In genomic region chr11:28964811-28965210, GRCh38 we compare ENCODE assay signal across 18 cellular contexts.
"Had no signal": no experiment of that assay in that cellular context is flagged by ENCODE, and none has a peak within 500 bp of the region (broad histone marks: within the 10 kb centered on the region; RNA-seq: fewer than 3 reads in every experiment).

No MANE protein-coding gene starts in this region.

- H3K4me1 Mint-ChIP-seq: activated CD4-positive, alpha-beta T cell treated with anti-CD3 and anti-CD28 coated beads for 36 hours; activated naive CD4-positive, alpha-beta T cell treated with anti-CD3 and anti-CD28 coated beads, Interleukin-2, amount 10 ng/mL, durations not matched to agents 7 days and 5 days; neural crest cell; stimulated activated effector memory CD8-positive, alpha-beta T cell treated with anti-CD3 and anti-CD28 coated beads, Interleukin-12 subunit alpha, Interleukin-12 subunit beta, amount 100 ng/mL, for 72 hours had no signal

- H3K9me3 ChIP-seq: adrenal gland, body of pancreas, gastrocnemius medialis, heart left ventricle, pancreas, thoracic aorta had no signal

- H3K27ac ChIP-seq: adrenal gland, body of pancreas, gastrocnemius medialis, heart left ventricle, pancreas, thoracic aorta had no signal

- ATAC-seq: activated CD4-positive, alpha-beta T cell treated with anti-CD3 and anti-CD28 coated beads for 36 hours; body of pancreas; effector memory CD8-positive, alpha-beta T cell; gastrocnemius medialis; heart left ventricle; left colon; pancreas; stimulated activated effector memory CD8-positive, alpha-beta T cell treated with anti-CD3 and anti-CD28 coated beads, Interleukin-12 subunit alpha, Interleukin-12 subunit beta, amount 100 ng/mL, for 72 hours had no signal

- DNase-seq: activated CD4-positive, alpha-beta memory T cell treated with anti-CD3 and anti-CD28 coated beads for 36 hours; activated CD4-positive, alpha-beta T cell treated with anti-CD3 and anti-CD28 coated beads for 36 hours; activated naive CD4-positive, alpha-beta T cell treated with anti-CD3 and anti-CD28 coated beads, Interleukin-2, amount 10 ng/mL, durations not matched to agents 7 days and 5 days; activated T-cell treated with anti-CD3 and anti-CD28 coated beads, Interleukin-2, amount 50 U/mL, for 24 hours; adrenal gland; body of pancreas; caudate nucleus; effector memory CD8-positive, alpha-beta T cell; gastrocnemius medialis; heart left ventricle; left colon; midbrain; pancreas; T-helper 2 cell had no signal

- H3K36me3 Mint-ChIP-seq: activated CD4-positive, alpha-beta memory T cell treated with anti-CD3 and anti-CD28 coated beads for 36 hours; activated naive CD4-positive, alpha-beta T cell treated with anti-CD3 and anti-CD28 coated beads, Interleukin-2, amount 10 ng/mL, durations not matched to agents 7 days and 5 days; stimulated activated effector memory CD8-positive, alpha-beta T cell treated with anti-CD3 and anti-CD28 coated beads, Interleukin-12 subunit alpha, Interleukin-12 subunit beta, amount 100 ng/mL, for 72 hours had no signal

- H3K4me3 Mint-ChIP-seq: activated CD4-positive, alpha-beta memory T cell treated with anti-CD3 and anti-CD28 coated beads for 36 hours; activated CD4-positive, alpha-beta T cell treated with anti-CD3 and anti-CD28 coated beads for 36 hours; activated naive CD4-positive, alpha-beta T cell treated with anti-CD3 and anti-CD28 coated beads, Interleukin-2, amount 10 ng/mL, durations not matched to agents 7 days and 5 days; activated T-cell treated with anti-CD3 and anti-CD28 coated beads, Interleukin-2, amount 50 U/mL, for 24 hours; dendritic cell treated with granulocyte-macrophage colony-stimulating factor and Interleukin-4, amounts not matched to agents 40 ng/mL and 50 ng/mL, for 4 days; effector memory CD8-positive, alpha-beta T cell; neural crest cell; stimulated activated effector memory CD8-positive, alpha-beta T cell treated with anti-CD3 and anti-CD28 coated beads, Interleukin-12 subunit alpha, Interleukin-12 subunit beta, amount 100 ng/mL, for 72 hours had no signal

- H3K4me1 ChIP-seq: adrenal gland, body of pancreas, gastrocnemius medialis, heart left ventricle, pancreas had no signal

- H3K27ac Mint-ChIP-seq: activated CD4-positive, alpha-beta memory T cell treated with anti-CD3 and anti-CD28 coated beads for 36 hours; activated CD4-positive, alpha-beta T cell treated with anti-CD3 and anti-CD28 coated beads for 36 hours; activated naive CD4-positive, alpha-beta T cell treated with anti-CD3 and anti-CD28 coated beads, Interleukin-2, amount 10 ng/mL, durations not matched to agents 7 days and 5 days; activated T-cell treated with anti-CD3 and anti-CD28 coated beads, Interleukin-2, amount 50 U/mL, for 24 hours; dendritic cell treated with granulocyte-macrophage colony-stimulating factor and Interleukin-4, amounts not matched to agents 40 ng/mL and 50 ng/mL, for 4 days; effector memory CD8-positive, alpha-beta T cell; stimulated activated effector memory CD8-positive, alpha-beta T cell treated with anti-CD3 and anti-CD28 coated beads, Interleukin-12 subunit alpha, Interleukin-12 subunit beta, amount 100 ng/mL, for 72 hours had no signal

- H3K36me3 ChIP-seq: adrenal gland, gastrocnemius medialis, heart left ventricle, pancreas, thoracic aorta had no signal

- H3K27me3 ChIP-seq: adrenal gland, body of pancreas, gastrocnemius medialis, heart left ventricle, pancreas had no signal

- H3K27me3 Mint-ChIP-seq: activated CD4-positive, alpha-beta memory T cell treated with anti-CD3 and anti-CD28 coated beads for 36 hours; activated CD4-positive, alpha-beta T cell treated with anti-CD3 and anti-CD28 coated beads for 36 hours; activated naive CD4-positive, alpha-beta T cell treated with anti-CD3 and anti-CD28 coated beads, Interleukin-2, amount 10 ng/mL, durations not matched to agents 7 days and 5 days; activated T-cell treated with anti-CD3 and anti-CD28 coated beads, Interleukin-2, amount 50 U/mL, for 24 hours; dendritic cell treated with granulocyte-macrophage colony-stimulating factor and Interleukin-4, amounts not matched to agents 40 ng/mL and 50 ng/mL, for 4 days; effector memory CD8-positive, alpha-beta T cell had no signal

- H3K9me3 Mint-ChIP-seq: neural crest cell had no signal

- H3K4me3 ChIP-seq: adrenal gland, body of pancreas, gastrocnemius medialis, heart left ventricle, pancreas, thoracic aorta had no signal
